ENCODE assay signal across 21 cellular contexts in the genomic region with DNA sequence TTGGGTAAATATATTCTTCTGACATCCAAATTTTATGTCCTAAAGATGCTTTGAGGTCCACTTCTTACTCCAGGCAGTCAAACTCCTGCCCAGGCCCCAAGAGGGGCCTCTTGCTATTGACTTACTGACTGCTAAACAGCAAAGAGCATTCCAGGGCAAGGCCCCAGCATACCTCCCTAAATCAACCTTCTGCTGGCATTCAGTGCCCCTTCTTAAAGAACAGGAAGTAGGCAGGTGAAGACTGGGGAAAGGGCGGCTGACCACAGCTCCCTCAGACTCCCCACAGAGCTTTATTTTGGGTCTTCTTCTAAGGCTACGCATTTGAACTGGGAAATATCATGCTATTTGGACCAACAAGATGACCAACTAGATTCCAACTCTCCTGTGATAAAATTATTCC.
DNase-seq lines count a peak whose midpoint lies in the region; ATAC-seq and TF ChIP-seq lines count a peak whose summit lies in the region.
"Had no signal": no experiment of that assay in that cellular context is flagged by ENCODE, and none has a peak within 500 bp of the region (broad histone marks: within the 10 kb centered on the region; RNA-seq: fewer than 3 reads in every experiment).

No MANE protein-coding gene starts in this region.

- H3K36me3 ChIP-seq in Panc1 (ENCODE audit: control insufficient read depth, insufficient read depth, low read length): peaks cover 5% of the 10 kb centered on the region; the same call in 1 of the 2 replicates
- no peaks in the 10 kb centered on the region for H3K36me3 ChIP-seq in mesendoderm (ENCODE audit: control insufficient read depth, insufficient read depth, low read length)
- no peaks in the 10 kb centered on the region for H3K36me3 ChIP-seq in breast epithelium

- H2BK5ac ChIP-seq in mesendoderm (ENCODE audit: low read length): no peak overlapping the region

- no peak overlapping the region for H4K8ac ChIP-seq in mesendoderm (ENCODE audit: low read depth, low read length)

- H3K4me3 Mint-ChIP-seq in IgD-negative memory B cell: peak overlapping the region in 1 of 4 donors; percentile 55
- H3K4me3 Mint-ChIP-seq: CD8-positive, alpha-beta T cell had no signal

- no peak overlapping the region for H3K18ac ChIP-seq in mesendoderm (ENCODE audit: low read length)

- no TSS peak for BruUV-seq in Panc1 (replicated peaks; lab: Mats Ljungman, UMichigan)

- H3K27ac ChIP-seq in Panc1 (ENCODE audit: low read length): peak overlapping the region; percentile 31; the same call in 1 of the 2 replicates
- H3K27ac ChIP-seq in mesendoderm (ENCODE audit: low read depth, low read length): no peak overlapping the region
- no peak overlapping the region for H3K27ac ChIP-seq in breast epithelium
- H3K27ac ChIP-seq: Peyer's patch had no signal

- no peak for TF ChIP-seq POLR2A in breast epithelium (IDR thresholded peaks at IDR 0.05)

- intact Hi-C loops in Panc1 (cut with micrococcal nuclease; ENCODE audit: unreplicated experiment): no loop called here
- intact Hi-C loops in breast epithelium (cut with DNase I; ENCODE audit: low total_unique reads): no loop called here

- no CpG with 5 or more reads among the region's 2 CpGs for WGBS in mesendoderm (ENCODE audit: extremely low coverage, insufficient coverage, low lambda C conversion rate)

- CTCF ChIA-PET in Panc1 (lab: Charles Lee): no interaction called here

- H2BK120ac ChIP-seq in mesendoderm (ENCODE audit: low read depth, low read length): no peak overlapping the region

- peaks cover 28% of the 10 kb centered on the region for H3K36me3 Mint-ChIP-seq in IgD-negative memory B cell

- H3K79me2 ChIP-seq in mesendoderm (ENCODE audit: control insufficient read depth, insufficient read depth, low read length): no peaks in the 10 kb centered on the region

- no peak overlapping the region for H3K23ac ChIP-seq in mesendoderm (ENCODE audit: low read length)

- no peaks in the 10 kb centered on the region; the same call in 1 of the 2 replicates for H3K4me1 ChIP-seq in Panc1 (ENCODE audit: control insufficient read depth, insufficient read depth, low read length)
- H3K4me1 ChIP-seq in mesendoderm (ENCODE audit: control insufficient read depth, low read depth, low read length): no peaks in the 10 kb centered on the region
- H3K4me1 ChIP-seq in breast epithelium: no peaks in the 10 kb centered on the region
- H3K4me1 ChIP-seq: Peyer's patch had no signal

- H3K27me3 Mint-ChIP-seq in IgD-negative memory B cell: no peaks in the 10 kb centered on the region

- H3K4me1 Mint-ChIP-seq in IgD-negative memory B cell: peaks cover 5 to 22% (median 11%) of the 10 kb centered on the region in 3 donors

- in situ Hi-C loops in Panc1 (cut with HindIII; ENCODE audit: low pct_unique_long_range_greater_than_20kb, low sequenced_read_pairs) (no loop called here), GM13977 (cut with MboI; ENCODE audit: low pct_unique_long_range_greater_than_20kb, low sequenced_read_pairs, unreplicated experiment) (loop anchor here (25.0 kb wide), 1 partner anchor 215 kb away; a partner anchor contains a TSS)

- POLR2A ChIA-PET in Panc1 (lab: Charles Lee): no interaction called here

- no peak overlapping the region for H3K4me2 ChIP-seq in mesendoderm (ENCODE audit: low read length)

- H3K9me3 Mint-ChIP-seq in IgD-negative memory B cell: peaks cover 8 to 11% (median 9%) of the 10 kb centered on the region in 3 donors

- H3K4ac ChIP-seq in mesendoderm (ENCODE audit: low read depth, low read length): no peak overlapping the region

- DNase-seq in Panc1 (ENCODE audit: low read depth, low spot score) (no peak), mesendoderm (peak; percentile 7), NCI-H69 (lab: John Stamatoyannopoulos, UW) (no peak), GM13977 (ENCODE audit: low spot score) (no peak), HCEC 1CT (no peak), breast epithelium (ENCODE audit: low spot score in 2 of 2) (no peak)
- DNase-seq: ACHN; C1 segment of cervical spinal cord; CD8-positive, alpha-beta T cell; DND-41; MM.1S; NCI-H1105; NCI-H146; NCI-H2029; NCI-H226; NCI-H510A treated with DMSO at 0.1 percent for 48 hours; NCI-H774; NK-92 treated with Interleukin-12 subunit alpha and Interleukin-12 subunit beta, amount 100 ng/mL, for 24 hours; Peyer's patch had no signal

- H3K27ac Mint-ChIP-seq in IgD-negative memory B cell: peak overlapping the region; percentile 32 to 62 (median 60)
- H3K27ac Mint-ChIP-seq: CD8-positive, alpha-beta T cell had no signal

- H3K9me3 ChIP-seq in Panc1 (ENCODE audit: control insufficient read depth, insufficient read depth, low read depth, low read length) (no peaks in the 10 kb centered on the region), breast epithelium (no peaks in the 10 kb centered on the region)
- H3K9me3 ChIP-seq: Peyer's patch had no signal

- no peak overlapping the region for H4K5ac ChIP-seq in mesendoderm (ENCODE audit: low read length)

- TF ChIP-seq CTCF in Panc1 (IDR thresholded peaks at IDR 0.05) (no peak), GM13977 (IDR thresholded peaks at IDR 0.05; ENCODE audit: extremely low read depth, insufficient read depth, missing control alignments) (no peak), breast epithelium (IDR thresholded peaks at IDR 0.05) (no peak)

- H3K79me1 ChIP-seq in mesendoderm (ENCODE audit: low read length): no peaks in the 10 kb centered on the region

- H2AK5ac ChIP-seq in mesendoderm (ENCODE audit: low read length): no peak overlapping the region

- ATAC-seq in Panc1: no peak
- ATAC-seq: CD8-positive, alpha-beta T cell; SK-N-SH treated with all-trans-retinoic acid at 6 μM for 48 hours had no signal

- no peak overlapping the region for H2BK15ac ChIP-seq in mesendoderm (replicated peaks; ENCODE audit: low read depth)

- no peak overlapping the region for H3K9ac ChIP-seq in mesendoderm (ENCODE audit: low read length)

- no peak overlapping the region for H3K4me3 ChIP-seq in Panc1 (ENCODE audit: low read depth in 2 of 2, low read length in 2 of 2)
- H3K4me3 ChIP-seq in mesendoderm (ENCODE audit: low read length): no peak overlapping the region
- no peak overlapping the region for H3K4me3 ChIP-seq in breast epithelium
- H3K4me3 ChIP-seq: Peyer's patch had no signal

- no peaks in the 10 kb centered on the region for H3K27me3 ChIP-seq in Panc1 (ENCODE audit: control insufficient read depth, insufficient read depth, low read length)
- no peaks in the 10 kb centered on the region for H3K27me3 ChIP-seq in mesendoderm (ENCODE audit: insufficient read depth, low read length, poor library complexity)
- H3K27me3 ChIP-seq in breast epithelium: no peaks in the 10 kb centered on the region
- H3K27me3 ChIP-seq: Peyer's patch had no signal

- no peak overlapping the region for H3K56ac ChIP-seq in mesendoderm (ENCODE audit: low read length)
